17 cellular contexts compared by ENCODE assay signal in genomic region chr16:67963325-67964321, GRCh38. TPM values are rescaled to one million over a fixed set of nuclear protein-coding genes. Genes with fewer than 3 reads are reported as not detected.
A peak's percentile ranks its signal among the peaks of the same experiment; 100 is the strongest.
DNase-seq lines count a peak whose midpoint lies in the region; TF ChIP-seq lines count a peak whose summit lies in the region.
"Had no signal": no experiment of that assay in that cellular context is flagged by ENCODE, and none has a peak within 500 bp of the region (broad histone marks: within the 10 kb centered on the region; RNA-seq: fewer than 3 reads in every experiment).

No MANE protein-coding gene starts in this region.

- no peak overlapping the region for H2BK15ac ChIP-seq in mesenchymal stem cell (ENCODE audit: low read depth, poor library complexity, severe bottlenecking)

- H3K9me3 ChIP-seq in mesenchymal stem cell (ENCODE audit: control insufficient read depth, low read length): no peaks in the 10 kb centered on the region
- H3K9me3 ChIP-seq in transverse colon: no peaks in the 10 kb centered on the region

- no peak overlapping the region for H3K14ac ChIP-seq in mesenchymal stem cell (ENCODE audit: low read length in 2 of 2)

- 95% methylated on average over 34 of the region's 34 CpGs for WGBS in mesenchymal stem cell
- WGBS in transverse colon (ENCODE audit: low coverage in 1 of 2), 2 donors: 75 to 80% methylated on average over 1 to 34 of the region's 34 CpGs

- peak overlapping the region; percentile 51 for H4K8ac ChIP-seq in mesenchymal stem cell (ENCODE audit: low read length)

- peaks cover 53% of the 10 kb centered on the region for H3K4me1 ChIP-seq in mesenchymal stem cell (ENCODE audit: control insufficient read depth, insufficient read depth, low read depth, low read length)
- peaks cover 15 to 60% (median 41%) of the 10 kb centered on the region in 4 donors for H3K4me1 ChIP-seq in transverse colon

- no peak overlapping the region for H4K91ac ChIP-seq in mesenchymal stem cell (ENCODE audit: low read length)

- no peaks in the 10 kb centered on the region for H3K27me3 ChIP-seq in mesenchymal stem cell (ENCODE audit: control insufficient read depth in 1 of 2, insufficient read depth in 1 of 2, low read length in 2 of 2)
- peaks cover 9% of the 10 kb centered on the region for H3K27me3 ChIP-seq in transverse colon

- H3K27ac ChIP-seq in mesenchymal stem cell (ENCODE audit: low read length, poor library complexity, severe bottlenecking) (no peak overlapping the region), transverse colon (peak overlapping the region; percentile 2 to 49 (median 24))
- H3K27ac ChIP-seq: PC-9 had no signal

- no peak overlapping the region for H3K18ac ChIP-seq in mesenchymal stem cell (ENCODE audit: low read depth in 1 of 2, low read length in 2 of 2)

- H3K4me3 ChIP-seq in mesenchymal stem cell (ENCODE audit: insufficient read depth in 1 of 2, low read depth in 1 of 2, low read length in 2 of 2) (peak overlapping the region in 1 of 2 experiments; percentile 11), transverse colon (no peak overlapping the region)
- H3K4me3 ChIP-seq: GM12878, PC-9 had no signal

- no peak overlapping the region for H3K9ac ChIP-seq in mesenchymal stem cell (ENCODE audit: low read length)

- no peak for TF ChIP-seq CTCF in transverse colon (IDR thresholded peaks at IDR 0.05)

- in situ Hi-C loops in transverse colon (cut with MboI; ENCODE audit: low pct_ligation_motif_present in 1 of 4, low pct_unique_long_range_greater_than_20kb in 1 of 4, low sequenced_read_pairs in 3 of 4): no loop called here

- no peak overlapping the region for H3K23ac ChIP-seq in mesenchymal stem cell (ENCODE audit: low read length in 2 of 2)

- H3K36me3 ChIP-seq in mesenchymal stem cell (ENCODE audit: control insufficient read depth in 1 of 2, insufficient read depth in 2 of 2, low read depth in 1 of 2, low read length in 2 of 2): peaks cover 62 to 68% of the 10 kb centered on the region in 2 experiments
- H3K36me3 ChIP-seq in transverse colon: no peaks in the 10 kb centered on the region

- intact Hi-C loops in transverse colon (cut with DNase I; ENCODE audit: low total_unique reads): no loop called here

- no peak overlapping the region for H2BK5ac ChIP-seq in mesenchymal stem cell (ENCODE audit: low read depth, low read length, poor library complexity, severe bottlenecking)

- H2BK120ac ChIP-seq in mesenchymal stem cell (ENCODE audit: low read depth, low read length): no peak overlapping the region

- no peak overlapping the region for H2BK12ac ChIP-seq in mesenchymal stem cell (ENCODE audit: low read length in 2 of 2)

- H2AFZ ChIP-seq in mesenchymal stem cell (ENCODE audit: low read depth, low read length): no peak overlapping the region
- H2AFZ ChIP-seq: PC-9 had no signal

- peak overlapping the region in 1 of 2 experiments; percentile 46 for H3K4ac ChIP-seq in mesenchymal stem cell (ENCODE audit: low read depth in 1 of 2, low read length in 2 of 2)

- peak; percentile 12 for TF ChIP-seq POLR2A in erythroblast (IDR thresholded peaks at IDR 0.05; ENCODE audit: low read length)
- no peak for TF ChIP-seq POLR2A in transverse colon (IDR thresholded peaks at IDR 0.05)

- peaks cover 52% of the 10 kb centered on the region for H3K79me1 ChIP-seq in mesenchymal stem cell (replicated peaks; ENCODE audit: low read length, poor library complexity, severe bottlenecking)

- DNase-seq in NCI-H748 (lab: John Stamatoyannopoulos, UW; ENCODE audit: unreplicated experiment): peak; percentile 12
- no peak for DNase-seq in NCI-H748 treated with DMSO at 0.1 percent for 48 hours (lab: John Stamatoyannopoulos, UW)
- DNase-seq in erythroblast (lab: John Stamatoyannopoulos, UW): peak in 1 of 2 experiments; percentile 56
- DNase-seq in mesenchymal stem cell: no peak
- DNase-seq in transverse colon: no peak
- DNase-seq in NCI-H1092 treated with DMSO at 0.1 percent for 48 hours (lab: John Stamatoyannopoulos, UW): no peak
- no peak for DNase-seq in HK-2 (ENCODE audit: unreplicated experiment)
- no peak for DNase-seq in UCSD-AML1 (lab: John Stamatoyannopoulos, UW; ENCODE audit: unreplicated experiment)
- DNase-seq: ACHN; activated CD8-positive, alpha-beta memory T cell treated with anti-CD3 and anti-CD28 coated beads for 24 hours; activated naive CD4-positive, alpha-beta T cell treated with anti-CD3 and anti-CD28 coated beads, Interleukin-2, amount 10 ng/mL, durations not matched to agents 7 days and 5 days; NCI-H2081 treated with DMSO at 0.1 percent for 48 hours; PC-9 had no signal

- no peak overlapping the region for H3K4me2 ChIP-seq in mesenchymal stem cell (ENCODE audit: low read length, poor library complexity, severe bottlenecking)
- H3K4me2 ChIP-seq: PC-9 had no signal

- TF ChIP-seq EP300 in transverse colon (IDR thresholded peaks at IDR 0.05; ENCODE audit: low read depth): no peak

- H2AK5ac ChIP-seq in mesenchymal stem cell (ENCODE audit: low read length, severe bottlenecking): no peak overlapping the region

RNA-seq across cellular contexts. Expression of gene SLC12A4, which starts 4.8 kb away (rescaled TPM):
- polyA plus RNA-seq in mesenchymal stem cell (2013, experiment 1 of 2): 43.9 TPM
- polyA plus RNA-seq in mesenchymal stem cell (2013, experiment 2 of 2): 45.1 TPM
- total RNA-seq in transverse colon: 10 to 100 TPM; 18.1 to 46.4 (median 25.4) TPM

RNA-seq across cellular contexts. Expression of gene DPEP3, which starts 16.7 kb away (rescaled TPM):
- polyA plus RNA-seq in mesenchymal stem cell (2013, experiment 1 of 2): not detected
- not detected for polyA plus RNA-seq in mesenchymal stem cell (2013, experiment 2 of 2)
- total RNA-seq in transverse colon: not detected
- total RNA-seq: GM12878, PC-9, progenitor cell of endocrine pancreas, urinary bladder had no signal
- polyA plus RNA-seq: GM12878, IgD-negative memory B cell had no signal

RNA-seq across cellular contexts. Expression of gene LCAT, which starts 19.7 kb away (rescaled TPM):
- polyA plus RNA-seq in mesenchymal stem cell (2013, experiment 1 of 2): 11.5 TPM
- 10.8 TPM for polyA plus RNA-seq in mesenchymal stem cell (2013, experiment 2 of 2)
- total RNA-seq in transverse colon: 10 to 100 TPM in 1 of 4 donors, 1 to 10 TPM in 3; 2.2 to 30.7 (median 4.2) TPM

RNA-seq across cellular contexts. Expression of gene PSMB10, which starts 27.0 kb away (rescaled TPM):
- polyA plus RNA-seq in mesenchymal stem cell (2013, experiment 1 of 2): 102 TPM
- polyA plus RNA-seq in mesenchymal stem cell (2013, experiment 2 of 2): 104 TPM
- total RNA-seq in transverse colon: 100 to 1,000 TPM in 1 of 4 donors, 10 to 100 TPM in 3; 65.6 to 100 (median 68.6) TPM

RNA-seq across cellular contexts. Expression of gene CTRL, which starts 32.0 kb away (rescaled TPM):
- polyA plus RNA-seq in mesenchymal stem cell (2013, experiment 1 of 2): 0.43 TPM
- polyA plus RNA-seq in mesenchymal stem cell (2013, experiment 2 of 2): 0.38 TPM
- total RNA-seq in transverse colon: 1 to 10 TPM in 3 of 4 donors, not detected in 1; 1.6 to 2.1 (median 1.6) TPM
- total RNA-seq: urinary bladder had no signal
